23 cellular contexts compared by ENCODE assay signal in the genomic region with DNA sequence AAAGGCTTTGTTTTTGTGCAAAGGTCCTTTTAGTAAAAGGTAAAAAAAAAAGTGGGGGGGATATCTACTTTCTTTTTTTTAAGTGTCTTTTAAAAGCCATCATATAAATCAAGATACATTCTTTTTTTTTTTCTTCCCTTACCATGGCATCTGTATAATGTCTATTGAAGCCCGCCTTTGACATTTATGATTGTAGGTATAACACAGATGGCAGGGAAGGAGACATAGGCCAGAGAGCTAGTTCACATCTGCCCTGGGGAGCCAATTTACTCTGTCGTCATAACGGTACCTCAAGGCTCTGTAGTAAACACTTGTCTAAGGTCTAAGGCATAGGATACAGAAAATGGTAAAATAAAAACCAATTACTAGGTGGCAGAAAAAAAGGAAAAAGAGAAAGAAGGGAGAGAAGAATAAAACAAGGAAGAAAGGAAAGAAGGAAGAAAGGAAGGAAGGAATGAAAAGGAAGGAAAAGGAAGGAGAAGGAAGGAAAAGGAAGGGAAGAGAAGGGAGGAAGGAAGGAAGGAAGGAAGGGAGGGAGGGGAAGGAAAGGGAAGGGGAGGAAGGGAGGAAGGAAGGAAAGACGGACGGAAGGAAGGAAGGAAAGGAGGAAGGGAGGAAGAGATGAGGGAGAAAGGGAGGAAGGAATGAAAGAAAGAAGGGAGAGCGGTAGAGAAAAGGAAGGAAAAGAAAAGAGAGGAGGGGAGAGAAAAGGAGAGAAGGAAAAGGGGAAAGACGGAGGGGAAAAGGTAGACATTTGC.
"Had no signal": no experiment of that assay in that cellular context is flagged by ENCODE, and none has a peak within 500 bp of the region (broad histone marks: within the 10 kb centered on the region; RNA-seq: fewer than 3 reads in every experiment).

No MANE protein-coding gene starts in this region.

- ATAC-seq: effector memory CD8-positive, alpha-beta T cell; left lobe of liver; natural killer cell; sciatic nerve; stimulated activated effector memory CD8-positive, alpha-beta T cell treated with anti-CD3 and anti-CD28 coated beads, Interleukin-12 subunit alpha, Interleukin-12 subunit beta, amount 100 ng/mL, for 72 hours had no signal

- H3K36me3 Mint-ChIP-seq: immature natural killer cell; memory B cell; natural killer cell; neural progenitor cell; stimulated activated effector memory CD8-positive, alpha-beta T cell treated with anti-CD3 and anti-CD28 coated beads, Interleukin-12 subunit alpha, Interleukin-12 subunit beta, amount 100 ng/mL, for 72 hours; type B pancreatic cell had no signal

- H3K9me3 ChIP-seq: esophagus squamous epithelium, stomach, tibial artery had no signal

- H3K4me3 ChIP-seq: esophagus squamous epithelium, lung, neural progenitor cell, stomach, tibial artery had no signal

- H3K4me1 Mint-ChIP-seq: immature natural killer cell; memory B cell; natural killer cell; neural progenitor cell; stimulated activated effector memory CD8-positive, alpha-beta T cell treated with anti-CD3 and anti-CD28 coated beads, Interleukin-12 subunit alpha, Interleukin-12 subunit beta, amount 100 ng/mL, for 72 hours had no signal

- H3K4me3 Mint-ChIP-seq: effector memory CD8-positive, alpha-beta T cell; immature natural killer cell; memory B cell; natural killer cell; neural progenitor cell; stimulated activated effector memory CD8-positive, alpha-beta T cell treated with anti-CD3 and anti-CD28 coated beads, Interleukin-12 subunit alpha, Interleukin-12 subunit beta, amount 100 ng/mL, for 72 hours; type B pancreatic cell had no signal

- H2AFZ ChIP-seq: neural progenitor cell, parathyroid adenoma had no signal

- H3K4me1 ChIP-seq: esophagus squamous epithelium, neural progenitor cell, parathyroid adenoma, stomach, tibial artery had no signal

- H3K27me3 ChIP-seq: esophagus squamous epithelium, neural progenitor cell, stomach, tibial artery had no signal

- DNase-seq: cortex of kidney; effector memory CD8-positive, alpha-beta T cell; erythroblast; esophagus squamous epithelium; foreskin melanocyte; hypothalamus; immature natural killer cell; islet precursor cell; natural killer cell; stimulated activated CD4-positive, alpha-beta T cell treated with anti-CD3 and anti-CD28 coated beads, Interleukin-2, amount 100 ng/mL, for 24 hours; stimulated activated CD4-positive, alpha-beta T cell treated with anti-CD3 and anti-CD28 coated beads, Interleukin-4, amount 100 ng/mL, for 24 hours; stimulated activated naive CD4-positive, alpha-beta T cell treated with Interleukin-2 at 50 U/mL for 16 hours; stomach; tibial artery had no signal

- H3K4me2 ChIP-seq: neural progenitor cell had no signal

- H3K9me3 Mint-ChIP-seq: stimulated activated effector memory CD8-positive, alpha-beta T cell treated with anti-CD3 and anti-CD28 coated beads, Interleukin-12 subunit alpha, Interleukin-12 subunit beta, amount 100 ng/mL, for 72 hours had no signal

- H3K27ac Mint-ChIP-seq: effector memory CD8-positive, alpha-beta T cell; immature natural killer cell; memory B cell; natural killer cell; neural progenitor cell; progenitor cell of endocrine pancreas; stimulated activated effector memory CD8-positive, alpha-beta T cell treated with anti-CD3 and anti-CD28 coated beads, Interleukin-12 subunit alpha, Interleukin-12 subunit beta, amount 100 ng/mL, for 72 hours; type B pancreatic cell had no signal

- H3K79me2 ChIP-seq: parathyroid adenoma had no signal

- H3K36me3 ChIP-seq: esophagus squamous epithelium, neural progenitor cell, stomach, tibial artery had no signal

- H3K27me3 Mint-ChIP-seq: effector memory CD8-positive, alpha-beta T cell; memory B cell; progenitor cell of endocrine pancreas; type B pancreatic cell had no signal

- H3K9ac ChIP-seq: neural progenitor cell, parathyroid adenoma had no signal

- H3K27ac ChIP-seq: esophagus squamous epithelium, neural progenitor cell, parathyroid adenoma, stomach, tibial artery had no signal
